In genomic region chr3:4504340-4505261, GRCh38 we compare ENCODE assay signal across 8 cellular contexts. TPM values are rescaled to one million over a fixed set of nuclear protein-coding genes. Genes with fewer than 3 reads are reported as not detected.
DNase-seq lines count a peak whose midpoint lies in the region; ATAC-seq, FAIRE-seq and TF ChIP-seq lines count a peak whose summit lies in the region.

No MANE protein-coding gene starts in this region.

- H3K4me3 ChIP-seq in cardiac fibroblast (replicated peaks in 1 of 2; ENCODE audit: low read depth in 2 of 2, low read length in 2 of 2): peak overlapping the region in 1 of 2 donors; percentile 21
- no peak overlapping the region for H3K4me3 ChIP-seq in neuronal stem cell (ENCODE audit: low read length in 2 of 2)

- POLR2A ChIA-PET in RWPE1 (lab: Yijun Ruan, JAX; ENCODE audit: low non-redundant PET): no interaction called here
- POLR2A ChIA-PET in naive thymus-derived CD8-positive, alpha-beta T cell (lab: Charles Lee): interaction anchor here (1.0 to 5.4 kb wide), 3 partner anchors 11 to 37 kb away, joined by 5 to 65 read pairs (median 5); partner anchors contain the start of genes ITPR1 and SUMF1

- H3K23ac ChIP-seq in neuronal stem cell (ENCODE audit: low read depth, low read length, poor library complexity): no peak overlapping the region

- H3K27me3 Mint-ChIP-seq in naive thymus-derived CD8-positive, alpha-beta T cell: no peaks in the 10 kb centered on the region

- no peaks in the 10 kb centered on the region for H3K9me3 ChIP-seq in neuronal stem cell (replicated peaks in 1 of 2; ENCODE audit: control insufficient read depth in 2 of 2, insufficient read depth in 1 of 2, low read depth in 1 of 2, low read length in 2 of 2)

- H3K36me3 ChIP-seq in neuronal stem cell (replicated peaks in 1 of 2; ENCODE audit: control insufficient read depth in 2 of 2, insufficient read depth in 2 of 2, low read length in 2 of 2): no peaks in the 10 kb centered on the region

- no peak overlapping the region for H2BK120ac ChIP-seq in neuronal stem cell (ENCODE audit: low read depth, low read length)

- H2AFZ ChIP-seq in neuronal stem cell (ENCODE audit: low read length): no peak overlapping the region

- no peak overlapping the region for H3K4me2 ChIP-seq in neuronal stem cell (ENCODE audit: insufficient read depth, low read length, poor library complexity, severe bottlenecking)

- H2BK5ac ChIP-seq in neuronal stem cell (ENCODE audit: low read length): no peak overlapping the region

- H3K4me1 Mint-ChIP-seq in naive thymus-derived CD8-positive, alpha-beta T cell: peaks cover 24 to 79% (median 47%) of the 10 kb centered on the region in 4 donors

- no peak overlapping the region for H2AK5ac ChIP-seq in neuronal stem cell (ENCODE audit: low read depth, low read length)

- no peak overlapping the region for H3K14ac ChIP-seq in neuronal stem cell (ENCODE audit: low read length)

- no peak overlapping the region for H4K91ac ChIP-seq in neuronal stem cell (ENCODE audit: low read depth, low read length, poor library complexity)

- peaks cover 0 to 8% of the 10 kb centered on the region in 2 donors for H3K4me1 ChIP-seq in neuronal stem cell (ENCODE audit: control insufficient read depth in 2 of 2, insufficient read depth in 1 of 2, low read depth in 1 of 2, low read length in 2 of 2)

- H3K27ac Mint-ChIP-seq in naive thymus-derived CD8-positive, alpha-beta T cell: peak overlapping the region; percentile 23 to 98 (median 93)

- H3K27ac ChIP-seq in RWPE1 (no peak overlapping the region), neuronal stem cell (replicated peaks; ENCODE audit: low read length) (no peak overlapping the region)

- H3K4me3 Mint-ChIP-seq in naive thymus-derived CD8-positive, alpha-beta T cell: peak overlapping the region; percentile 13 to 94 (median 88)

- DNase-seq in RWPE1 (ENCODE audit: low spot score) (peak; percentile 3), cardiac fibroblast (ENCODE audit: low read depth in 2 of 2) (peak; percentile 39 to 52), HTR-8/SVneo (ENCODE audit: insufficient read length, low spot score) (no peak), neuronal stem cell (ENCODE audit: low spot score) (no peak), RKO (ENCODE audit: low spot score) (no peak)
- DNase-seq in naive thymus-derived CD8-positive, alpha-beta T cell: peak; percentile 18 to 76 (median 44)

- peaks cover 0 to 33% (median 14%) of the 10 kb centered on the region in 3 donors for H3K36me3 Mint-ChIP-seq in naive thymus-derived CD8-positive, alpha-beta T cell

- no peak for TF ChIP-seq CTCF in RWPE1 (conservative IDR thresholded peaks at IDR 0.05; ENCODE audit: low read depth)
- no peak for TF ChIP-seq CTCF in cardiac fibroblast (IDR thresholded peaks at IDR 0.05; ENCODE audit: low read depth, low read length)

- no peak for FAIRE-seq in HTR-8/SVneo (lab: Jason Lieb, UNC)

- H4K8ac ChIP-seq in neuronal stem cell (ENCODE audit: low read depth, low read length): no peak overlapping the region

- CTCF ChIA-PET in RWPE1 (lab: Yijun Ruan, JAX): no interaction called here

- no CpG with 5 or more reads among the region's 14 CpGs for WGBS in neuronal stem cell (ENCODE audit: extremely low coverage in 2 of 2, insufficient read length in 2 of 2, insufficient replicate concordance in 1 of 2), 2 donors

- no peak overlapping the region for H2BK15ac ChIP-seq in neuronal stem cell (ENCODE audit: low read length)

- H3K9me3 Mint-ChIP-seq in naive thymus-derived CD8-positive, alpha-beta T cell: no peaks in the 10 kb centered on the region

- peak; percentile 20 for ATAC-seq in GM21515 (IDR thresholded peaks at IDR 0.05; ENCODE audit: unreplicated experiment)
- peak; percentile 86 to 88 for ATAC-seq in naive thymus-derived CD8-positive, alpha-beta T cell
- no peak for ATAC-seq in GM18861 (IDR thresholded peaks at IDR 0.05; ENCODE audit: unreplicated experiment)

- no peak overlapping the region for H2BK12ac ChIP-seq in neuronal stem cell (ENCODE audit: low read length)

- H3K79me1 ChIP-seq in neuronal stem cell (ENCODE audit: low read depth, low read length): no peaks in the 10 kb centered on the region

- H3K4ac ChIP-seq in neuronal stem cell (ENCODE audit: low read length): no peak overlapping the region

- H3K27me3 ChIP-seq in neuronal stem cell (ENCODE audit: control insufficient read depth in 3 of 3, insufficient read depth in 3 of 3, low read depth in 1 of 3, low read length in 3 of 3): no peaks in the 10 kb centered on the region

- no peak overlapping the region for H3K18ac ChIP-seq in neuronal stem cell (ENCODE audit: low read length)

- H3K9ac ChIP-seq in neuronal stem cell (ENCODE audit: low read depth, low read length, poor library complexity): no peak overlapping the region

RNA-seq across cellular contexts. Expression of gene ITPR1, which starts 11.5 kb away (rescaled TPM):
- total RNA-seq in naive thymus-derived CD8-positive, alpha-beta T cell: 10 to 100 TPM; 78.7 to 80.4 TPM
- 10 to 100 TPM in 1 of 3 donors, 1 to 10 TPM in 2; 8.3 to 10.6 (median 9.7) TPM for polyA plus RNA-seq in naive thymus-derived CD8-positive, alpha-beta T cell
- polyA plus RNA-seq in neuronal stem cell (2013, experiment 1 of 2): 1.3 TPM
- polyA plus RNA-seq in neuronal stem cell (2013, experiment 2 of 2): 1.1 TPM

RNA-seq across cellular contexts. Expression of gene SUMF1, which starts 37.5 kb away (rescaled TPM):
- 10 to 100 TPM; 13.7 to 14.2 TPM for total RNA-seq in naive thymus-derived CD8-positive, alpha-beta T cell
- 10 to 100 TPM; 23.4 to 36.4 (median 30.6) TPM for polyA plus RNA-seq in naive thymus-derived CD8-positive, alpha-beta T cell
- 5.0 TPM for polyA plus RNA-seq in neuronal stem cell (2013, experiment 1 of 2)
- polyA plus RNA-seq in neuronal stem cell (2013, experiment 2 of 2): 5.3 TPM

Comparison
In these comparisons a context has a peak if more than half of its experiments do, and no peak if none do; other contexts are left out.
1. DNase-seq: peak in RWPE1 (single experiment), cardiac fibroblast (2 of 2) and naive thymus-derived CD8-positive, alpha-beta T cell (10 of 10); none in HTR-8/SVneo (single experiment), neuronal stem cell (single experiment) and RKO (single experiment).